Comparison of ENCODE assay signal across 9 cellular contexts in the genomic region with DNA sequence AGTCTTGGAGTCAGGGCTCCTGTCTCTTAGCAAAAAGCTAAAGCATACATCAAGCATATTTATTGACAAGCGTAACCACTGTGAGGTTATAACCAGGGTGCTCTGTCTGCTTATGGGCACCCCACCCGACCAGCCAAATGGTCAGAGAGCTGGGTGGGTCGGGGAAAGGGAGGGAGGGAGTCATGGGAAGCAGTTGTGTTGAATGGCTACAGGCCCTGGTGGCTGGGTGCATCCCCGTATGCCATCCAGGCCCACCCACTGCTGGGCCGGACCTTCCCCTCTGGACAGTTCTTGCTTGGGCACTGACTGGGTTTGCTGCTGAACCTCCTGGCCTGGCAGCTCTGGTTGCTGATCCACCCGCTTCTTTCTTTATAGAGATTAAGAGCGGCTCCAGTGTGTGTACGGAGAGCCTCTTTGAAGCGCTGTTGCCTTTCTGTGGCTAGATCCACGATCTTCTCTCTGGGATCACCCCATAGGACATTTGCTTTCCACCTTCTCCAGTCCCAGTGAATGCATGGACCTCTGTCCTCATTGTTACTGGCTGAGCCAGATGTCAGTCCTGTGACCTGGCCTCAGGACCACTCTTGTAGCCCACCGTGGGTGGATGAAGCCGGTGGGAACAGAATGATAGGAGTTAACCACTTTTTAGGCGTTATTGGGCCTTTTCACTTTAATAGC. TPM values are rescaled to one million over a fixed set of nuclear protein-coding genes. Genes with fewer than 3 reads are reported as not detected.
DNase-seq lines count a peak whose midpoint lies in the region; ATAC-seq and TF ChIP-seq lines count a peak whose summit lies in the region.
"Had no signal": no experiment of that assay in that cellular context is flagged by ENCODE, and none has a peak within 500 bp of the region (broad histone marks: within the 10 kb centered on the region; RNA-seq: fewer than 3 reads in every experiment).

No MANE protein-coding gene starts in this region.

- TF ChIP-seq CTCF in activated B cell treated with CpG ODN at 0.5 μM for 24 hours (IDR thresholded peaks at IDR 0.05) (no peak), heart right ventricle (IDR thresholded peaks at IDR 0.05) (no peak)

- no peaks in the 10 kb centered on the region for H3K27me3 Mint-ChIP-seq in activated B cell treated with CpG ODN at 0.5 μM for 24 hours

- H3K9me3 Mint-ChIP-seq in activated B cell treated with CpG ODN at 0.5 μM for 24 hours: no peaks in the 10 kb centered on the region

- intact Hi-C loops in activated B cell treated with CpG ODN at 0.5 μM for 24 hours (cut with micrococcal nuclease): loop anchor here (5.0 kb wide), 1 partner anchor 32 kb away; no protein-coding TSS in a partner anchor
- intact Hi-C loops in heart right ventricle (cut with DNase I): loop anchor here in 1 of 10 donors (5.0 kb wide), 1 partner anchor 62 kb away; no protein-coding TSS in a partner anchor

- H3K4me3 Mint-ChIP-seq in activated B cell treated with CpG ODN at 0.5 μM for 24 hours: no peak overlapping the region

- peak overlapping the region; percentile 71 for H3K27ac Mint-ChIP-seq in activated B cell treated with CpG ODN at 0.5 μM for 24 hours

- WGBS in heart right ventricle, 2 donors: 63 to 73% methylated on average over 13 of the region's 13 CpGs

- ATAC-seq in activated B cell treated with CpG ODN at 0.5 μM for 24 hours (ENCODE audit: low read depth) (no peak), heart right ventricle (peak in 6 of 8 donors; percentile 1 to 28 (median 8)), HG02852 (IDR thresholded peaks at IDR 0.05; ENCODE audit: unreplicated experiment) (no peak), GM18907 (IDR thresholded peaks at IDR 0.05; ENCODE audit: unreplicated experiment) (no peak), HG02970 (IDR thresholded peaks at IDR 0.05; ENCODE audit: low FRiP score, unreplicated experiment) (no peak), GM19035 (IDR thresholded peaks at IDR 0.05; ENCODE audit: unreplicated experiment) (no peak)

- peak; percentile 57 for DNase-seq in H4 (ENCODE audit: low spot score)
- no peak for DNase-seq in activated B cell treated with CpG ODN at 0.5 μM for 24 hours
- no peak for DNase-seq in heart right ventricle
- DNase-seq: activated naive CD4-positive, alpha-beta T cell treated with anti-CD3 and anti-CD28 coated beads, Interleukin-2, amount 50 U/mL, for 16 hours had no signal

- POLR2A ChIA-PET in activated B cell treated with CpG ODN at 0.5 μM for 24 hours (lab: Charles Lee): interaction anchor here (0.6 to 28.6 kb wide), 5 partner anchors 10 to 44 kb away, joined by 3 to 1703 read pairs (median 5); a partner anchor contains a TSS

- H3K27me3 ChIP-seq in heart right ventricle: no peaks in the 10 kb centered on the region
- no peaks in the 10 kb centered on the region for H3K27me3 ChIP-seq in skeletal muscle satellite cell (ENCODE audit: control insufficient read depth, insufficient read depth, low read length)

- no peaks in the 10 kb centered on the region for H3K9me3 ChIP-seq in heart right ventricle
- no peaks in the 10 kb centered on the region for H3K9me3 ChIP-seq in skeletal muscle satellite cell (replicated peaks; ENCODE audit: low read length)

- peak overlapping the region; percentile 84 for H3K9ac ChIP-seq in skeletal muscle satellite cell (ENCODE audit: low read depth, low read length)

- H3K4me3 ChIP-seq in heart right ventricle (peak overlapping the region in 1 of 10 donors; percentile 26), skeletal muscle satellite cell (ENCODE audit: low read length) (peak overlapping the region; percentile 28)

- H3K36me3 ChIP-seq in heart right ventricle (peaks cover 0 to 4% (median 0%) of the 10 kb centered on the region in 9 donors), skeletal muscle satellite cell (ENCODE audit: insufficient read depth, low read length) (peaks cover 6% of the 10 kb centered on the region)

- CTCF ChIA-PET in activated B cell treated with CpG ODN at 0.5 μM for 24 hours (lab: Charles Lee): interaction anchor here (0.6 kb wide), 1 partner anchor 1085 kb away, joined by 4 read pairs; no protein-coding TSS in a partner anchor

- peaks cover 40% of the 10 kb centered on the region for H3K36me3 Mint-ChIP-seq in activated B cell treated with CpG ODN at 0.5 μM for 24 hours (ENCODE audit: low read depth)

- H3K4me1 ChIP-seq in heart right ventricle (peaks cover 18 to 90% (median 66%) of the 10 kb centered on the region in 9 donors), skeletal muscle satellite cell (ENCODE audit: control insufficient read depth, insufficient read depth, low read length) (peaks cover 82% of the 10 kb centered on the region)

- peak overlapping the region; percentile 54 for H3K4me2 ChIP-seq in skeletal muscle satellite cell (ENCODE audit: low read length)

- peaks cover 91% of the 10 kb centered on the region for H3K4me1 Mint-ChIP-seq in activated B cell treated with CpG ODN at 0.5 μM for 24 hours

- H3K27ac ChIP-seq in heart right ventricle: peak overlapping the region; percentile 62 to 86 (median 79)

RNA-seq across cellular contexts. Expression of a gene that starts 59.6 kb away (rescaled TPM):
- total RNA-seq in H4 (2014; rRNA removed; shearing (Covaris generic)): 31.6 and 38.5 TPM in 2 replicates
- total RNA-seq in activated B cell treated with CpG ODN at 0.5 μM for 24 hours (85.9 and 118 TPM in 2 replicates), heart right ventricle (10 to 100 TPM; 11.3 to 44.8 (median 15.7) TPM)
- polyA plus RNA-seq in heart right ventricle: 1 to 10 TPM; 6.2 to 7.8 TPM
- 18.3 and 32.1 TPM in 2 replicates for total RNA-seq in skeletal muscle satellite cell (2012; rRNA removed)

Comparison
In these comparisons a context has a peak if more than half of its experiments do, and no peak if none do; other contexts are left out.
1. ATAC-seq: peak in heart right ventricle (6 of 8); none in activated B cell treated with CpG ODN at 0.5 μM for 24 hours (single experiment), HG02852 (single experiment), GM18907 (single experiment), HG02970 (single experiment) and GM19035 (single experiment).